In genomic region chr1:191572479-191572878, GRCh38 we compare ENCODE assay signal across 1 cellular context.
TF ChIP-seq lines count a peak whose summit lies in the region.

No MANE protein-coding gene starts in this region.

TF ChIP-seq in K562, 482 proteins besides CTCF, POLR2A, EP300 and RAD21 (continued from another document and continues in another):
- TF ChIP-seq CUX1 (CRISPR knock-in tag; IDR thresholded peaks at IDR 0.05): no peak
- TF ChIP-seq TRIM28 (IDR thresholded peaks at IDR 0.05): no peak
- no peak for TF ChIP-seq ZFX (CRISPR knock-in tag; IDR thresholded peaks at IDR 0.05)
- TF ChIP-seq SFPQ (IDR thresholded peaks at IDR 0.05; ENCODE audit: low read depth, low read length): no peak
- no peak for TF ChIP-seq CREB3L1 (IDR thresholded peaks at IDR 0.05; ENCODE audit: borderline replicate concordance, low read depth)
- no peak for TF ChIP-seq ZKSCAN1 (IDR thresholded peaks at IDR 0.05; ENCODE audit: low read depth, low read length)
- TF ChIP-seq IRF2 (CRISPR knock-in tag; IDR thresholded peaks at IDR 0.05): no peak
- no peak for TF ChIP-seq TFAM (CRISPR knock-in tag; conservative IDR thresholded peaks at IDR 0.05)
- TF ChIP-seq E2F4 (CRISPR knock-in tag; IDR thresholded peaks at IDR 0.05; ENCODE audit: low read depth): no peak
- peak; percentile 43; the same call in 1 of the 2 replicates for TF ChIP-seq MTA2 (IDR thresholded peaks at IDR 0.05; ENCODE audit: low read depth)
- TF ChIP-seq ZNF780A (CRISPR knock-in tag; IDR thresholded peaks at IDR 0.05): no peak
- TF ChIP-seq CBX3 (IDR thresholded peaks at IDR 0.05; ENCODE audit: borderline replicate concordance in 1 of 2, low read length in 2 of 2): no peak
- no peak for TF ChIP-seq ZBTB40 (IDR thresholded peaks at IDR 0.05)
- no peak for TF ChIP-seq ZBTB40 (CRISPR knock-in tag; IDR thresholded peaks at IDR 0.05)
- no peak for TF ChIP-seq RB1 (IDR thresholded peaks at IDR 0.05; ENCODE audit: low read depth)
- no peak for TF ChIP-seq E2F5 (CRISPR knock-in tag; IDR thresholded peaks at IDR 0.05)
- peak; percentile 34 for TF ChIP-seq NCOR1 (IDR thresholded peaks at IDR 0.05)
- no peak for TF ChIP-seq IRF1 (CRISPR knock-in tag; IDR thresholded peaks at IDR 0.05; ENCODE audit: borderline replicate concordance)
- TF ChIP-seq ZNF695 (CRISPR knock-in tag; IDR thresholded peaks at IDR 0.05): no peak
- no peak for TF ChIP-seq NR4A1 (CRISPR knock-in tag; IDR thresholded peaks at IDR 0.05)
- no peak for TF ChIP-seq NR4A1 (tag; IDR thresholded peaks at IDR 0.05)
- TF ChIP-seq GTF2A2 (tag; IDR thresholded peaks at IDR 0.05): no peak
- no peak for TF ChIP-seq ZSCAN32 (CRISPR knock-in tag; IDR thresholded peaks at IDR 0.05)
- TF ChIP-seq STAT5A (IDR thresholded peaks at IDR 0.05; ENCODE audit: borderline replicate concordance, low read length): no peak
- no peak for TF ChIP-seq JUNB (CRISPR knock-in tag; conservative IDR thresholded peaks at IDR 0.05)
- no peak for TF ChIP-seq THAP12 (CRISPR knock-in tag; IDR thresholded peaks at IDR 0.05)
- TF ChIP-seq TGIF2 (CRISPR knock-in tag; IDR thresholded peaks at IDR 0.05): no peak
- TF ChIP-seq ARHGAP35 (IDR thresholded peaks at IDR 0.05; ENCODE audit: partially characterized antibody): no peak
- TF ChIP-seq SMARCB1 (IDR thresholded peaks at IDR 0.05; ENCODE audit: insufficient read length, low read depth): no peak
- TF ChIP-seq SAP30 (IDR thresholded peaks at IDR 0.05; ENCODE audit: borderline replicate concordance, insufficient read depth, low read depth, low read length, poor library complexity, severe bottlenecking): no peak
- no peak for TF ChIP-seq ID3 (CRISPR knock-in tag; IDR thresholded peaks at IDR 0.05)
- TF ChIP-seq ID3 (tag; IDR thresholded peaks at IDR 0.05): no peak
- TF ChIP-seq RBBP5 (IDR thresholded peaks at IDR 0.05; ENCODE audit: borderline replicate concordance, insufficient read depth, low read length, poor library complexity, severe bottlenecking): no peak
- no peak for TF ChIP-seq KLF16 (IDR thresholded peaks at IDR 0.05)
- no peak for TF ChIP-seq NR2C1 (IDR thresholded peaks at IDR 0.05)
- no peak for TF ChIP-seq NR2C1 (tag; IDR thresholded peaks at IDR 0.05)
- TF ChIP-seq SPI1 (IDR thresholded peaks at IDR 0.05; ENCODE audit: borderline replicate concordance, low read depth, low read length): no peak
- no peak for TF ChIP-seq EZH2 (IDR thresholded peaks at IDR 0.05; ENCODE audit: borderline replicate concordance, low read depth, low read length)
